26 cellular contexts compared by ENCODE assay signal in the genomic region with DNA sequence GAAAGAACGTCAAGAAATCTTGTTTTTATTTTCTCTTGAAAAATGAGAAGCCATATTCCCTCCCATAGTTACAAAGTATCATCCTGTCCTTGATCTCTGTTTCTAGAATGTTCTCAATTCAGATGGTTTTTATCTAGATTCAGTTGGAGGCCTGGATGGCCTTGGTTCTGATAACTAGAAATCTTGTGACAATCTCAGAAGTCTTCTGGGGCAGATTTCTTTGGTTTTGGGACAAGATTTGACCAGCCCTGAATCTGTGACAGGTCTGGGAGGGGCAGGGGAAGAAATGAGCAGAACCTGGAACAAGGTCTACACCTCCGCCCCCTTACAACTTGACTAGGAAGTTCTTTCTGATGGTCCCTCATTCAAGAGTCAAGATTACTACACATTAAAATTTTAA. TPM values are rescaled to one million over a fixed set of nuclear protein-coding genes. Genes with fewer than 3 reads are reported as not detected.
DNase-seq lines count a peak whose midpoint lies in the region; ATAC-seq and TF ChIP-seq lines count a peak whose summit lies in the region.
"Had no signal": no experiment of that assay in that cellular context is flagged by ENCODE, and none has a peak within 500 bp of the region (broad histone marks: within the 10 kb centered on the region; RNA-seq: fewer than 3 reads in every experiment).

No MANE protein-coding gene starts in this region.

- no peaks in the 10 kb centered on the region for H4K20me1 ChIP-seq in SU-DHL-6 (ENCODE audit: low read depth, low read length)

- no peak overlapping the region for H3K4me2 ChIP-seq in SU-DHL-6 (ENCODE audit: low read depth, low read length, poor library complexity, severe bottlenecking)
- H3K4me2 ChIP-seq: KMS-11 had no signal

- no peak for DNase-seq in CD4-positive, CD25-positive, alpha-beta regulatory T cell
- DNase-seq in testis (no peak), germinal center (ENCODE audit: low spot score) (no peak), SW480 (ENCODE audit: low spot score) (no peak)
- no peak for DNase-seq in activated CD8-positive, alpha-beta memory T cell treated with anti-CD3 and anti-CD28 coated beads, Interleukin-2, amount 50 U/mL, for 4 hours
- DNase-seq: ACHN; BE2C; CD4-positive, alpha-beta T cell; COR-L47; DMS 273 treated with DMSO at 0.1 percent for 48 hours; DMS79; EL; GDM1; HCEC 1CT; IMR-90; NCI-H1048; NCI-H1417; NCI-H1694; NCI-H2029 treated with DMSO at 0.1 percent for 48 hours; NCI-H446 treated with DMSO at 0.1 percent for 48 hours; NCI-H526; SHP77 had no signal

- no peak overlapping the region for H3K27ac ChIP-seq in CD4-positive, CD25-positive, alpha-beta regulatory T cell (ENCODE audit: insufficient read depth, low read length, poor library complexity, severe bottlenecking)
- H3K27ac ChIP-seq in SU-DHL-6 (ENCODE audit: low read depth, low read length) = no peak overlapping the region
- H3K27ac ChIP-seq in testis = peak overlapping the region; percentile 10 to 71
- H3K27ac ChIP-seq: KMS-11, RWPE1 had no signal

- peak overlapping the region; percentile 6 for H2AFZ ChIP-seq in SU-DHL-6 (ENCODE audit: low read depth, low read length, severe bottlenecking)

- peaks cover 4% of the 10 kb centered on the region for H3K4me1 ChIP-seq in CD4-positive, CD25-positive, alpha-beta regulatory T cell (ENCODE audit: control insufficient read depth, insufficient read depth, low read length, poor library complexity, severe bottlenecking)
- H3K4me1 ChIP-seq in testis = no peaks in the 10 kb centered on the region
- H3K4me1 ChIP-seq: BE2C had no signal

- ATAC-seq in CD4-positive, CD25-positive, alpha-beta regulatory T cell (ENCODE audit: low read depth in 2 of 2) = no peak

- no peaks in the 10 kb centered on the region for H3K9me3 ChIP-seq in CD4-positive, CD25-positive, alpha-beta regulatory T cell (ENCODE audit: control insufficient read depth in 2 of 2, low read length in 2 of 2)
- H3K9me3 ChIP-seq in SU-DHL-6 (ENCODE audit: insufficient read depth, low read length) (no peaks in the 10 kb centered on the region), testis (no peaks in the 10 kb centered on the region)
- H3K9me3 ChIP-seq: BE2C had no signal

- no peaks in the 10 kb centered on the region for H3K27me3 ChIP-seq in CD4-positive, CD25-positive, alpha-beta regulatory T cell (ENCODE audit: control insufficient read depth, insufficient read depth, low read length)
- H3K27me3 ChIP-seq in SU-DHL-6 (ENCODE audit: low read length) (no peaks in the 10 kb centered on the region), testis (no peaks in the 10 kb centered on the region)
- H3K27me3 ChIP-seq: BE2C had no signal

- no peak for TF ChIP-seq POLR2A in testis (IDR thresholded peaks at IDR 0.05)

- 32 to 42% methylated on average over 2 of the region's 2 CpGs for WGBS in testis, 2 donors

- TF ChIP-seq CTCF in SU-DHL-6 (IDR thresholded peaks at IDR 0.05; ENCODE audit: insufficient read depth, low read length, poor library complexity, severe bottlenecking) (no peak), testis (IDR thresholded peaks at IDR 0.05) (no peak)

- intact Hi-C loops in dendritic cell treated with granulocyte-macrophage colony-stimulating factor and Interleukin-4, amounts not matched to agents 40 ng/mL and 50 ng/mL, for 4 days (cut with micrococcal nuclease) = no loop called here
- intact Hi-C loops in testis (cut with DNase I; ENCODE audit: low total_unique reads) = no loop called here

- no peak overlapping the region for H3K4me3 ChIP-seq in CD4-positive, CD25-positive, alpha-beta regulatory T cell (ENCODE audit: low read depth, low read length)
- H3K4me3 ChIP-seq in SU-DHL-6 (ENCODE audit: insufficient read depth, low read length, poor library complexity, severe bottlenecking) (no peak overlapping the region), testis (no peak overlapping the region)

- H3K9me3 Mint-ChIP-seq in CD4-positive, CD25-positive, alpha-beta regulatory T cell = peaks cover 0 to 4% (median 0%) of the 10 kb centered on the region in 7 donors
- H3K9me3 Mint-ChIP-seq in dendritic cell treated with granulocyte-macrophage colony-stimulating factor and Interleukin-4, amounts not matched to agents 40 ng/mL and 50 ng/mL, for 4 days = no peaks in the 10 kb centered on the region

- H3K79me2 ChIP-seq in SU-DHL-6 (ENCODE audit: insufficient read depth, low read length) = no peaks in the 10 kb centered on the region

- no peaks in the 10 kb centered on the region for H3F3A ChIP-seq in SU-DHL-6 (ENCODE audit: insufficient read depth)

- no peaks in the 10 kb centered on the region for H3K27me3 Mint-ChIP-seq in CD4-positive, CD25-positive, alpha-beta regulatory T cell
- H3K27me3 Mint-ChIP-seq in dendritic cell treated with granulocyte-macrophage colony-stimulating factor and Interleukin-4, amounts not matched to agents 40 ng/mL and 50 ng/mL, for 4 days = no peaks in the 10 kb centered on the region
- H3K27me3 Mint-ChIP-seq: CD4-positive, alpha-beta T cell had no signal

- H3K4me1 Mint-ChIP-seq in CD4-positive, CD25-positive, alpha-beta regulatory T cell = peaks cover 17 to 34% (median 19%) of the 10 kb centered on the region in 4 donors
- peaks cover 44% of the 10 kb centered on the region for H3K4me1 Mint-ChIP-seq in dendritic cell treated with granulocyte-macrophage colony-stimulating factor and Interleukin-4, amounts not matched to agents 40 ng/mL and 50 ng/mL, for 4 days (ENCODE audit: low read depth)

- peaks cover 7% of the 10 kb centered on the region for H3K36me3 Mint-ChIP-seq in CD4-positive, CD25-positive, alpha-beta regulatory T cell
- no peaks in the 10 kb centered on the region for H3K36me3 Mint-ChIP-seq in dendritic cell treated with granulocyte-macrophage colony-stimulating factor and Interleukin-4, amounts not matched to agents 40 ng/mL and 50 ng/mL, for 4 days (ENCODE audit: low read depth)

- H3K9me2 ChIP-seq in SU-DHL-6 (replicated peaks; ENCODE audit: insufficient read depth, low read length) = no peaks in the 10 kb centered on the region

- no peak overlapping the region for H3K9ac ChIP-seq in SU-DHL-6 (ENCODE audit: low read length)
- H3K9ac ChIP-seq: KMS-11 had no signal

- H3K27ac Mint-ChIP-seq in CD4-positive, CD25-positive, alpha-beta regulatory T cell = peak overlapping the region in 2 of 3 donors; percentile 37 to 71
- peak overlapping the region; percentile 69 for H3K27ac Mint-ChIP-seq in dendritic cell treated with granulocyte-macrophage colony-stimulating factor and Interleukin-4, amounts not matched to agents 40 ng/mL and 50 ng/mL, for 4 days

- no peak overlapping the region for H3K4me3 Mint-ChIP-seq in CD4-positive, CD25-positive, alpha-beta regulatory T cell
- no peak overlapping the region for H3K4me3 Mint-ChIP-seq in dendritic cell treated with granulocyte-macrophage colony-stimulating factor and Interleukin-4, amounts not matched to agents 40 ng/mL and 50 ng/mL, for 4 days
- H3K4me3 Mint-ChIP-seq: CD4-positive, alpha-beta T cell had no signal

- H3K36me3 ChIP-seq in CD4-positive, CD25-positive, alpha-beta regulatory T cell (ENCODE audit: control insufficient read depth, insufficient read depth, low read length) = no peaks in the 10 kb centered on the region
- H3K36me3 ChIP-seq in SU-DHL-6 (ENCODE audit: low read length) = no peaks in the 10 kb centered on the region
- no peaks in the 10 kb centered on the region for H3K36me3 ChIP-seq in testis (ENCODE audit: low read depth, missing control alignments)
- H3K36me3 ChIP-seq: BE2C had no signal

RNA-seq across cellular contexts. Expression of gene AKIRIN2, which starts 41.4 kb away (rescaled TPM):
- 119 TPM for total RNA-seq in CD4-positive, CD25-positive, alpha-beta regulatory T cell
- 10 to 100 TPM; 47.7 to 66.7 (median 49.5) TPM for polyA plus RNA-seq in CD4-positive, CD25-positive, alpha-beta regulatory T cell
- total RNA-seq in testis = 10 to 100 TPM; 72.5 to 73.5 TPM
- polyA plus RNA-seq in testis (ENCODE audit: insufficient read depth, low read depth, low replicate concordance) = 65.2 TPM

Comparison
In these comparisons a context has a peak if more than half of its experiments do, and no peak if none do; other contexts are left out.
1. H3K27ac ChIP-seq: peak in testis (2 of 2); none in CD4-positive, CD25-positive, alpha-beta regulatory T cell (single experiment) and SU-DHL-6 (single experiment).